24 cellular contexts compared by ENCODE assay signal in the genomic region with DNA sequence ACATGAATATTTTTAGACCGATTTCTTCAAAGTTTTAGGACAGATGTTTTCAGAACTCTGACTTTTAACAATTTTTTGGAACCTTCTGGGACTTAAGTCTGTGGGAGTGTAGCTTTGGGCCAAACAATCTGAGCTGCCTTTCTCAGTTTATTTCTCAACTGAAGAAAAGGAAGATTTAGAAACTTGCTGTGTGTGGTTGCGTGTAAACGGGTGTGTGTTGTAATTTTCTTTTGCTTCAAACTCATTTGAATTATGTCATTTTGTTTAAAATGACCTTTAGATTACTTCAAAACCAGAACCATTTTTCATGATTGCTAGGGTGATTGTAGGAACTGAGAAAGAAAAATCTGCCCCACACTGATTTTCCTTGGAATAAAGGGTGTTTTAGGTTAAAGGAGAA.
"Had no signal": no experiment of that assay in that cellular context is flagged by ENCODE, and none has a peak within 500 bp of the region (broad histone marks: within the 10 kb centered on the region; RNA-seq: fewer than 3 reads in every experiment).

No MANE protein-coding gene starts in this region.

- H3K4me3 ChIP-seq: breast epithelium, SJCRH30 had no signal

- H3K27ac ChIP-seq: breast epithelium, SJCRH30 had no signal

- H3K36me3 ChIP-seq: breast epithelium, SJCRH30 had no signal

- DNase-seq: activated CD4-positive, alpha-beta T cell treated with anti-CD3 and anti-CD28 coated beads for 48 hours; activated CD4-positive, alpha-beta T cell treated with anti-CD3 and anti-CD28 coated beads, Interleukin-2, amount 50 U/mL, for 48 hours; activated CD4-positive, CD25-positive, alpha-beta regulatory T cell treated with anti-CD3 and anti-CD28 coated beads, Interleukin-2, amount 50 U/mL, for 72 hours; activated CD8-positive, alpha-beta memory T cell treated with anti-CD3 and anti-CD28 coated beads, Interleukin-2, amount 10 ng/mL, durations not matched to agents 7 days and 5 days; activated effector memory CD4-positive, alpha-beta T cell treated with Interleukin-2 at 50 U/mL for 16 hours; activated naive CD4-positive, alpha-beta T cell; activated T-cell treated with anti-CD3 and anti-CD28 coated beads, Interleukin-2, amount 50 U/mL, for 24 hours; aorta; caudate nucleus; KG1; NCI-H1092; NCI-H1417; NCI-H1930; NCI-H2171 treated with DMSO at 0.1 percent for 48 hours; NCI-H345; NCI-H510A; NCI-H526 treated with DMSO at 0.1 percent for 48 hours; NCI-H82; PC-3; SJCRH30; SK-N-SH; T-helper 17 cell; T-helper 9 cell had no signal

- H3K4me2 ChIP-seq: SK-N-SH had no signal

- H3K4me1 ChIP-seq: breast epithelium, SJCRH30 had no signal

- H3K27me3 ChIP-seq: breast epithelium, SJCRH30 had no signal

- H3K9me3 ChIP-seq: breast epithelium, SJCRH30, SK-N-SH had no signal

- H3K9ac ChIP-seq: SK-N-SH had no signal
